Comparison of ENCODE assay signal across 11 cellular contexts in the genomic region with DNA sequence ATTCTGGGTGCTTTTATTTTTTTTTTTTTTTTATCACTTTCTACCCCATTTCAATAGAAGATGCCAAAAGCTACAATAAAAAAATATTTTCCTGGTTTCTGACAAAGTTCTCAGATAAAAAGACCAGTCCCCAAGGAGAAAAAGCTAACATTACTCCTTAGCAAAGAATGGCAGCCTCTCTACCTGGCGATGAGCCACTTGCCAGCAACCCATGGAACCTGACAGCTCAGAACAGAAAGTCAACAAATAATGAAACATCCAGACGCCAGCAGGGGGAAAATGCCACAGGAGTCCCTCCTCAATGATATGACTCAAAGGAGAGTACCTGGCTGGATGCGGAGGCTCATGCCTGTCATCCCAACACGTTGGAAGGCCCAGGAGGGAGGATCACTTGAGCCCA.
DNase-seq lines count a peak whose midpoint lies in the region; ATAC-seq and TF ChIP-seq lines count a peak whose summit lies in the region.
"Had no signal": no experiment of that assay in that cellular context is flagged by ENCODE, and none has a peak within 500 bp of the region (broad histone marks: within the 10 kb centered on the region; RNA-seq: fewer than 3 reads in every experiment).

No MANE protein-coding gene starts in this region.

- peaks cover 9% of the 10 kb centered on the region for H3K4me1 ChIP-seq in mammary epithelial cell (ENCODE audit: insufficient read depth, low read length)
- H3K4me1 ChIP-seq in ovary (ENCODE audit: insufficient read depth): peaks cover 20% of the 10 kb centered on the region

- H3K4me3 Mint-ChIP-seq in T-cell: no peak overlapping the region
- H3K4me3 Mint-ChIP-seq: activated naive CD8-positive, alpha-beta T cell treated with anti-CD3 and anti-CD28 coated beads, Interleukin-2, amount 10 ng/mL, durations not matched to agents 7 days and 5 days; nephron had no signal

- CTCF ChIA-PET in mammary epithelial cell (lab: Charles Lee; ENCODE audit: low non-redundant PET): no interaction called here
- CTCF ChIA-PET in T-cell (lab: Charles Lee): interaction anchor here in 1 of 2 donors (0.6 kb wide), 1 partner anchor 325 kb away, joined by 3 read pairs; no protein-coding TSS in a partner anchor

- no peak overlapping the region for H2AFZ ChIP-seq in mammary epithelial cell (ENCODE audit: low read depth, low read length)

- in situ Hi-C loops in mammary epithelial cell (cut with MboI; ENCODE audit: low sequenced_read_pairs in 2 of 2): no loop called here
- in situ Hi-C loops in KBM-7 (cut with MboI; ENCODE audit: low pct_unique_long_range_greater_than_20kb, low sequenced_read_pairs): no loop called here

- TF ChIP-seq CTCF in mammary epithelial cell (conservative IDR thresholded peaks at IDR 0.05 in 1 of 2, IDR thresholded peaks at IDR 0.05 in 1 of 2; ENCODE audit: extremely low read depth in 1 of 2, insufficient read depth in 1 of 2, low read depth in 1 of 2, low read length in 2 of 2): no peak
- no peak for TF ChIP-seq CTCF in ovary (IDR thresholded peaks at IDR 0.05)

- no peaks in the 10 kb centered on the region for H3K9me3 ChIP-seq in mammary epithelial cell (replicated peaks; ENCODE audit: insufficient read depth, low read length)
- H3K9me3 ChIP-seq in ovary: no peaks in the 10 kb centered on the region

- no TSS peak for BruUV-seq in mammary epithelial cell (replicated peaks; lab: Mats Ljungman, UMichigan)

- no peak overlapping the region for H3K4me3 ChIP-seq in mammary epithelial cell (replicated peaks in 1 of 3; ENCODE audit: insufficient read depth in 1 of 3, low read depth in 2 of 3, low read length in 3 of 3)
- no peak overlapping the region for H3K4me3 ChIP-seq in ovary

- no peak overlapping the region for H3K27ac ChIP-seq in mammary epithelial cell (ENCODE audit: insufficient read depth, low read depth, low read length)
- peak overlapping the region in 1 of 2 donors; percentile 49 for H3K27ac ChIP-seq in ovary

- H3K9ac ChIP-seq in mammary epithelial cell (ENCODE audit: insufficient read depth, low read length): no peak overlapping the region

- peaks cover 7% of the 10 kb centered on the region for H3K36me3 ChIP-seq in mammary epithelial cell (ENCODE audit: insufficient read depth, low read length)
- H3K36me3 ChIP-seq in ovary: no peaks in the 10 kb centered on the region

- TF ChIP-seq POLR2A in ovary (IDR thresholded peaks at IDR 0.05): no peak

- no peak overlapping the region for H3K27ac Mint-ChIP-seq in T-cell
- H3K27ac Mint-ChIP-seq: activated naive CD8-positive, alpha-beta T cell treated with anti-CD3 and anti-CD28 coated beads, Interleukin-2, amount 10 ng/mL, durations not matched to agents 7 days and 5 days had no signal

- no peaks in the 10 kb centered on the region for H4K20me1 ChIP-seq in mammary epithelial cell (ENCODE audit: insufficient read depth, low read length)

- dilution Hi-C loops in mammary epithelial cell (cut with HindIII; ENCODE audit: low sequenced_read_pairs): no loop called here

- H3K27me3 ChIP-seq in mammary epithelial cell (ENCODE audit: insufficient read depth, low read length) (no peaks in the 10 kb centered on the region), ovary (no peaks in the 10 kb centered on the region)

- no peaks in the 10 kb centered on the region for H3K27me3 Mint-ChIP-seq in T-cell

- no peak overlapping the region for H3K4me2 ChIP-seq in mammary epithelial cell (ENCODE audit: insufficient read depth, low read depth, low read length)

- WGBS in mammary epithelial cell (ENCODE audit: low coverage, missing lambda C conversion rate): 81% methylated on average over 4 of the region's 4 CpGs
- 72 to 81% (median 77%) methylated on average over 4 of the region's 4 CpGs for WGBS in ovary, 3 donors

- no peaks in the 10 kb centered on the region for H3K4me1 Mint-ChIP-seq in T-cell
- H3K4me1 Mint-ChIP-seq: activated naive CD8-positive, alpha-beta T cell treated with anti-CD3 and anti-CD28 coated beads, Interleukin-2, amount 10 ng/mL, durations not matched to agents 7 days and 5 days had no signal

- TF ChIP-seq EP300 in ovary (IDR thresholded peaks at IDR 0.05): no peak

- POLR2A ChIA-PET in T-cell (lab: Charles Lee): no interaction called here

- H3K79me2 ChIP-seq in mammary epithelial cell (ENCODE audit: insufficient read depth, low read length): peaks cover 86% of the 10 kb centered on the region

- H3K9me3 Mint-ChIP-seq in T-cell: no peaks in the 10 kb centered on the region
- H3K9me3 Mint-ChIP-seq: activated naive CD8-positive, alpha-beta T cell treated with anti-CD3 and anti-CD28 coated beads, Interleukin-2, amount 10 ng/mL, durations not matched to agents 7 days and 5 days; nephron had no signal

- DNase-seq in DMS53 (lab: John Stamatoyannopoulos, UW) (peak; percentile 71), M059J (ENCODE audit: low read depth) (peak; percentile 82), mammary epithelial cell (peak; percentile 55), ovary (peak in 3 of 5 donors; percentile 36 to 60 (median 43)), T-cell (no peak), KBM-7 (no peak)
- no peak for DNase-seq in activated CD4-positive, alpha-beta T cell treated with anti-CD3 and anti-CD28 coated beads for 4 hours
- DNase-seq: activated naive CD8-positive, alpha-beta T cell treated with anti-CD3 and anti-CD28 coated beads, Interleukin-2, amount 10 ng/mL, durations not matched to agents 7 days and 5 days; stimulated activated naive CD8-positive, alpha-beta T cell treated with anti-CD3 and anti-CD28 coated beads, Interleukin-15, Interleukin-2, amounts not matched to agents 100 U/mL and 50 U/mL, for 24 hours had no signal

- no peaks in the 10 kb centered on the region for H3K36me3 Mint-ChIP-seq in T-cell
- H3K36me3 Mint-ChIP-seq: activated naive CD8-positive, alpha-beta T cell treated with anti-CD3 and anti-CD28 coated beads, Interleukin-2, amount 10 ng/mL, durations not matched to agents 7 days and 5 days had no signal

- ATAC-seq in GM19035 (IDR thresholded peaks at IDR 0.05; ENCODE audit: unreplicated experiment) (no peak), T-cell (replicated peaks in 1 of 4) (no peak)
- ATAC-seq: stimulated activated naive CD8-positive, alpha-beta T cell treated with anti-CD3 and anti-CD28 coated beads, Interleukin-15, Interleukin-2, amounts not matched to agents 100 U/mL and 50 U/mL, for 24 hours had no signal

- intact Hi-C loops in mammary epithelial cell (cut with micrococcal nuclease): no loop called here
- intact Hi-C loops in ovary (cut with DNase I): no loop called here

Comparison
In these comparisons a context has a peak if more than half of its experiments do, and no peak if none do; other contexts are left out.
1. DNase-seq: peak in DMS53 (single experiment), M059J (single experiment), mammary epithelial cell (single experiment) and ovary (3 of 5); none in activated CD4-positive, alpha-beta T cell treated with anti-CD3 and anti-CD28 coated beads for 4 hours (0 of 2), T-cell (0 of 34) and KBM-7 (single experiment).